ENCODE assay signal across 8 cellular contexts in the genomic region with DNA sequence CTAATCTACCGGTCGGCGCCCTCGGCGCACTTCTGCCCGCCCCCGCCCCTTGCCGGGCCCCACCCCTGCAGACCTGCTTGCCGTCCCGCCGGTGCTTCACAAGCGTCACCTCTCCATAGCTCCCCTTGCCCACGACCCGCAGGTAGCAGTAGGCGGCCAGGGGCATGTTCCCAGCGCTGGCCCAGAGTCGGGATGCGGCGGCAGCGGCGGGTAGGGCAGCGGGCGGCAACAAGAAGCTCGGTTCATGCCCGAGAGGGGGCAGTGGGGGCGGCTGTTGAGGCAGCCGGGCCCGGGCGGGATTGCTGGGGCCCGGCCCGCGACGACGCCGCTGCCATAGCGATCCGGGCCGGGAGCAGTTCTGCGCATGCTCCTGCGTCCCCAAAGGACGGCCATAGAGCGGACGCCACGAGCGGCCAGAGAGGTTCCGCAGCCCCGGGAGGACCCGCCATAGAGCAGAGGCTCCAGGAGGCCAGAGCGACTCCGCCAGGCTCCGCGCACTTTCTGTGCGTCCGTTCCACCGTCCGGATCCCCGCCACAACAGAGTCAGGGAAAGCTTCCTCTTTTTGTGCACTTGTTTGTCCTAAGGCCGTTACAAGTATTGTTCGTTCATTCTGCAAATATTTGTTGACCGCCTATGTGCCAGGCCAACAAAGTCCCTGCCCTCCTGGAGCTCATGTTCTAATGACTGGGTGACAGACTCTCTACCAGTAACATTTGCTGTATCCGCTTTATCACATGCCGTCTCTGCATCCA. TPM values are rescaled to one million over a fixed set of nuclear protein-coding genes. Genes with fewer than 3 reads are reported as not detected.
DNase-seq lines count a peak whose midpoint lies in the region; ATAC-seq and TF ChIP-seq lines count a peak whose summit lies in the region.

TSS of gene NEK4 (minus strand) at position 360 of the 753 bp plus-strand sequence. CDS start at position 166, 194 bp downstream.

- peaks cover 8% of the 10 kb centered on the region for H3K27me3 Mint-ChIP-seq in glutamatergic neuron (ENCODE audit: unreplicated experiment)

- TF ChIP-seq POLR2A in GM10847 (IDR thresholded peaks at IDR 0.05; ENCODE audit: extremely low read depth, insufficient read length), result peak; percentile 69
- TF ChIP-seq POLR2A in testis (IDR thresholded peaks at IDR 0.05), result no peak

- 0 to 1% methylated on average over 17 to 60 of the region's 62 CpGs for WGBS in testis, 2 donors

- peak within 1 kb of the TSS; percentile 95 for H2AFZ ChIP-seq in osteoblast (ENCODE audit: low read length)

- H3K36me3 Mint-ChIP-seq in activated naive CD4-positive, alpha-beta T cell treated with anti-CD3 and anti-CD28 coated beads, Interleukin-2, amount 50 U/mL, for 72 hours, result peaks cover 0 to 19% of the 10 kb centered on the region in 2 donors
- no peaks in the 10 kb centered on the region for H3K36me3 Mint-ChIP-seq in glutamatergic neuron (ENCODE audit: unreplicated experiment)

- DNase-seq in NCI-H1105 (lab: John Stamatoyannopoulos, UW) (peak; percentile 67), SKM-1 (lab: John Stamatoyannopoulos, UW; ENCODE audit: unreplicated experiment) (peak; percentile 95), glutamatergic neuron (peak; percentile 96), osteoblast (ENCODE audit: insufficient read length, low spot score, missing footprints) (peak; percentile 97), testis (peak; percentile 95)
- peak; percentile 73 to 84 for DNase-seq in activated naive CD4-positive, alpha-beta T cell treated with anti-CD3 and anti-CD28 coated beads, Interleukin-2, amount 50 U/mL, for 72 hours (ENCODE audit: low spot score in 2 of 2)

- H3K27me3 ChIP-seq in osteoblast (ENCODE audit: insufficient read depth, low read length) (no peaks in the 10 kb centered on the region), testis (no peaks in the 10 kb centered on the region)

- ATAC-seq in HG02623 (IDR thresholded peaks at IDR 0.05; ENCODE audit: unreplicated experiment), result peak; percentile 95
- ATAC-seq in activated naive CD4-positive, alpha-beta T cell treated with anti-CD3 and anti-CD28 coated beads, Interleukin-2, amount 50 U/mL, for 72 hours, result peak; percentile 94 to 98

- H3K27ac Mint-ChIP-seq in activated naive CD4-positive, alpha-beta T cell treated with anti-CD3 and anti-CD28 coated beads, Interleukin-2, amount 50 U/mL, for 72 hours, result peak within 1 kb of the TSS; percentile 87 to 98
- peak within 1 kb of the TSS; percentile 96 for H3K27ac Mint-ChIP-seq in glutamatergic neuron (ENCODE audit: unreplicated experiment)

- peak within 1 kb of the TSS; percentile 29 for H3K27ac ChIP-seq in osteoblast (ENCODE audit: low read depth, low read length)
- H3K27ac ChIP-seq in testis, result peak within 1 kb of the TSS; percentile 63 to 79

- TF ChIP-seq CTCF in glutamatergic neuron (IDR thresholded peaks at IDR 0.05; ENCODE audit: partially characterized antibody, unreplicated experiment) (no peak), osteoblast (IDR thresholded peaks at IDR 0.05; ENCODE audit: extremely low read depth, low read depth, low read length) (no peak), testis (IDR thresholded peaks at IDR 0.05) (no peak)

- peaks cover 15% of the 10 kb centered on the region for H3K4me1 Mint-ChIP-seq in glutamatergic neuron (ENCODE audit: low read depth, unreplicated experiment)

- H3K36me3 ChIP-seq in osteoblast (ENCODE audit: insufficient read depth, low read length) (no peaks in the 10 kb centered on the region), testis (ENCODE audit: low read depth, missing control alignments) (no peaks in the 10 kb centered on the region)

- H3K79me2 ChIP-seq in osteoblast (ENCODE audit: insufficient read depth, low read length), result peaks cover 18% of the 10 kb centered on the region

- peak within 1 kb of the TSS; percentile 82 for H3K4me2 ChIP-seq in osteoblast (ENCODE audit: insufficient read depth, low read length)

- H3K4me3 ChIP-seq in osteoblast (ENCODE audit: insufficient read depth, low read length), result peak within 1 kb of the TSS; percentile 72
- peak within 1 kb of the TSS; percentile 95 for H3K4me3 ChIP-seq in testis

- H3K4me1 ChIP-seq in osteoblast (ENCODE audit: insufficient read depth, low read length) (peaks cover 9% of the 10 kb centered on the region), testis (peaks cover 6% of the 10 kb centered on the region)

- H3K9me3 ChIP-seq in osteoblast (ENCODE audit: low read depth, low read length), result no peaks in the 10 kb centered on the region
- H3K9me3 ChIP-seq in testis, result no peaks in the 10 kb centered on the region

- peak within 1 kb of the TSS; percentile 96 for H3K4me3 Mint-ChIP-seq in glutamatergic neuron (ENCODE audit: unreplicated experiment)

- H4K20me1 ChIP-seq in osteoblast (ENCODE audit: insufficient read depth, low read length), result no peaks in the 10 kb centered on the region

- intact Hi-C loops in testis (cut with DNase I; ENCODE audit: low total_unique reads), result no loop called here

- H3K9me3 Mint-ChIP-seq in activated naive CD4-positive, alpha-beta T cell treated with anti-CD3 and anti-CD28 coated beads, Interleukin-2, amount 50 U/mL, for 72 hours, result no peaks in the 10 kb centered on the region
- H3K9me3 Mint-ChIP-seq in glutamatergic neuron (ENCODE audit: unreplicated experiment), result peaks cover 4% of the 10 kb centered on the region

RNA-seq across cellular contexts. Expression of gene NEK4, which starts in this region (rescaled TPM):
- total RNA-seq in activated naive CD4-positive, alpha-beta T cell treated with anti-CD3 and anti-CD28 coated beads, Interleukin-2, amount 50 U/mL, for 72 hours, result 10 to 100 TPM in 1 of 2 donors, 1 to 10 TPM in 1; 3.2 to 19.9 TPM
- total RNA-seq in glutamatergic neuron (ENCODE audit: unreplicated experiment) (28.5 TPM), osteoblast (22.7 and 24.6 TPM in 2 replicates), testis (10 to 100 TPM; 66.6 to 70.2 TPM)
- polyA plus RNA-seq in testis (ENCODE audit: insufficient read depth, low read depth, low replicate concordance), result 114 TPM

Comparison
In these comparisons a context has a peak if more than half of its experiments do, and no peak if none do; other contexts are left out.
1. Peak in every context shown above with its lines: DNase-seq, ATAC-seq, H3K4me3 ChIP-seq and H3K27ac ChIP-seq.